ENCODE assay signal across 8 cellular contexts in genomic region chr5:170420809-170421412, GRCh38. TPM values are rescaled to one million over a fixed set of nuclear protein-coding genes. Genes with fewer than 3 reads are reported as not detected.
DNase-seq lines count a peak whose midpoint lies in the region; ATAC-seq and TF ChIP-seq lines count a peak whose summit lies in the region.

No MANE protein-coding gene starts in this region.

- intact Hi-C loops in CD14-positive monocyte (cut with micrococcal nuclease): loop anchor here (1.0 to 5.0 kb wide), 2 partner anchors 154 to 195 kb away; no protein-coding TSS in a partner anchor

- H3K4me3 Mint-ChIP-seq in CD14-positive monocyte (no peak overlapping the region), brain (no peak overlapping the region)

- no peaks in the 10 kb centered on the region for H3K36me3 ChIP-seq in iPS DF 6.9 (ENCODE audit: control insufficient read depth, insufficient read depth, low read length)

- ATAC-seq in GM21737 (IDR thresholded peaks at IDR 0.05; ENCODE audit: unreplicated experiment): peak; percentile 57
- ATAC-seq in GM18505 (IDR thresholded peaks at IDR 0.05; ENCODE audit: unreplicated experiment): no peak

- H3K27ac ChIP-seq in iPS DF 6.9 (ENCODE audit: low read length): no peak overlapping the region

- H3K4me1 Mint-ChIP-seq in CD14-positive monocyte (peaks cover 19% of the 10 kb centered on the region), brain (peaks cover 51% of the 10 kb centered on the region)

- peak; percentile 61 for DNase-seq in CD14-positive monocyte (ENCODE audit: low spot score)
- peak; percentile 47 for DNase-seq in NCI-H2029 (lab: John Stamatoyannopoulos, UW)
- peak; percentile 39 for DNase-seq in UCSD-AML1 (lab: John Stamatoyannopoulos, UW; ENCODE audit: unreplicated experiment)
- DNase-seq in iPS DF 6.9 (ENCODE audit: low read depth, low spot score): peak; percentile 92
- DNase-seq in stimulated activated CD4-positive, alpha-beta T cell treated with anti-CD3 and anti-CD28 coated beads, Interleukin-12 subunit alpha, Interleukin-12 subunit beta, amount 100 ng/mL, for 48 hours (ENCODE audit: low read depth in 2 of 3, low spot score in 1 of 3): peak in 2 of 3 donors; percentile 28 to 71

- H3K9me3 ChIP-seq in iPS DF 6.9 (ENCODE audit: control insufficient read depth, insufficient read depth, low read length): no peaks in the 10 kb centered on the region

- H3K27ac Mint-ChIP-seq in CD14-positive monocyte: peak overlapping the region in 2 of 7 donors; percentile 9 to 78
- H3K27ac Mint-ChIP-seq in brain: peak overlapping the region in 1 of 5 experiments; percentile 3

- no peaks in the 10 kb centered on the region for H3K36me3 Mint-ChIP-seq in CD14-positive monocyte
- H3K36me3 Mint-ChIP-seq in brain: no peaks in the 10 kb centered on the region

- no peaks in the 10 kb centered on the region for H3K27me3 ChIP-seq in iPS DF 6.9 (ENCODE audit: control insufficient read depth, insufficient read depth, low read length)

- TF ChIP-seq CTCF in CD14-positive monocyte (IDR thresholded peaks at IDR 0.05) (peak; percentile 82), brain (conservative IDR thresholded peaks at IDR 0.05) (peak; percentile 80 to 81)

- H3K27me3 Mint-ChIP-seq in CD14-positive monocyte (ENCODE audit: low read depth in 3 of 3) (peaks cover 0 to 3% (median 2%) of the 10 kb centered on the region in 3 donors), brain (peaks cover 25% of the 10 kb centered on the region)

- TF ChIP-seq POLR2A in GM18505 (IDR thresholded peaks at IDR 0.05; ENCODE audit: borderline replicate concordance, extremely low read depth, insufficient read depth, insufficient read length): no peak

- WGBS in iPS DF 6.9 (ENCODE audit: insufficient coverage, insufficient read length): no CpG with 5 or more reads among the region's 9 CpGs

- H3K4me1 ChIP-seq in iPS DF 6.9 (ENCODE audit: control insufficient read depth, insufficient read depth, low read length): peaks cover 1% of the 10 kb centered on the region; the same call in 1 of the 2 replicates

- H3K9me3 Mint-ChIP-seq in CD14-positive monocyte (no peaks in the 10 kb centered on the region), brain (peaks cover 0 to 27% (median 0%) of the 10 kb centered on the region in 5 experiments)

- H3K4me3 ChIP-seq in iPS DF 6.9 (ENCODE audit: low read length): no peak overlapping the region

RNA-seq across cellular contexts. Expression of gene KCNMB1, which starts 31.7 kb away (rescaled TPM):
- 1 to 10 TPM in 1 of 2 donors, under 1 TPM in 1; 0.79 to 1.2 TPM for polyA plus RNA-seq in CD14-positive monocyte
- 0.42 TPM for polyA plus RNA-seq in brain (ENCODE audit: insufficient read depth, low read depth, low replicate concordance)

Comparison
In these comparisons a context has a peak if more than half of its experiments do, and no peak if none do; other contexts are left out.
1. DNase-seq: peak in every context shown above with its lines; median percentile 92 in iPS DF 6.9; 61 in CD14-positive monocyte; 50 in stimulated activated CD4-positive, alpha-beta T cell treated with anti-CD3 and anti-CD28 coated beads, Interleukin-12 subunit alpha, Interleukin-12 subunit beta, amount 100 ng/mL, for 48 hours; 47 in NCI-H2029; 39 in UCSD-AML1.